ENCODE assay signal across 8 cellular contexts in genomic region chr1:212485895-212486590, GRCh38. TPM values are rescaled to one million over a fixed set of nuclear protein-coding genes. Genes with fewer than 3 reads are reported as not detected.
DNase-seq lines count a peak whose midpoint lies in the region; TF ChIP-seq lines count a peak whose summit lies in the region.

No MANE protein-coding gene starts in this region.

- TF ChIP-seq POLR2A in Peyer's patch (IDR thresholded peaks at IDR 0.05), result no peak

- H3K27me3 Mint-ChIP-seq in Calu3 (ENCODE audit: unreplicated experiment) (no peaks in the 10 kb centered on the region), osteocyte (ENCODE audit: unreplicated experiment) (no peaks in the 10 kb centered on the region)

- intact Hi-C loops in Calu3 (cut with micrococcal nuclease; ENCODE audit: unreplicated experiment), result loop anchor here (1.0 to 2.0 kb wide), 2 partner anchors 111 to 123 kb away; no protein-coding TSS in a partner anchor

- in situ Hi-C loops in GM13976 (cut with MboI; ENCODE audit: low sequenced_read_pairs, unreplicated experiment), result loop anchor here (10.0 kb wide), 1 partner anchor 289 kb away; no protein-coding TSS in a partner anchor

- H3K36me3 ChIP-seq in Peyer's patch, result no peaks in the 10 kb centered on the region

- H3K27ac Mint-ChIP-seq in Calu3 (ENCODE audit: unreplicated experiment) (peak overlapping the region; percentile 94), osteocyte (ENCODE audit: unreplicated experiment) (peak overlapping the region; percentile 80)

- H3K9me3 Mint-ChIP-seq in Calu3 (ENCODE audit: low read depth, unreplicated experiment), result no peaks in the 10 kb centered on the region
- no peaks in the 10 kb centered on the region for H3K9me3 Mint-ChIP-seq in osteocyte (ENCODE audit: unreplicated experiment)

- BruUV-seq in Calu3 (replicated peaks; lab: Mats Ljungman, UMichigan), result no TSS peak

- peak overlapping the region in 1 of 4 donors; percentile 36 for H3K27ac ChIP-seq in Peyer's patch

- H3K4me1 ChIP-seq in Peyer's patch, result peaks cover 0 to 33% (median 2%) of the 10 kb centered on the region in 4 donors

- no peaks in the 10 kb centered on the region for H3K9me3 ChIP-seq in Peyer's patch

- CTCF ChIA-PET in Calu3 (lab: Charles Lee), result interaction anchor here (0.8 to 1.2 kb wide), 4 partner anchors 12 to 451 kb away, joined by 3 to 4 read pairs (median 4); partner anchors contain the start of genes ATF3, DTL and INTS7

- H3K4me3 Mint-ChIP-seq in Calu3 (ENCODE audit: low read depth, unreplicated experiment), result peak overlapping the region; percentile 10
- no peak overlapping the region for H3K4me3 Mint-ChIP-seq in osteocyte (ENCODE audit: unreplicated experiment)

- H3K36me3 Mint-ChIP-seq in Calu3 (ENCODE audit: insufficient read depth, unreplicated experiment) (peaks cover 47% of the 10 kb centered on the region), osteocyte (ENCODE audit: unreplicated experiment) (no peaks in the 10 kb centered on the region)

- H3K4me1 Mint-ChIP-seq in Calu3 (ENCODE audit: low read depth, unreplicated experiment) (peaks cover 68% of the 10 kb centered on the region), osteocyte (ENCODE audit: unreplicated experiment) (peaks cover 60% of the 10 kb centered on the region)

- H3K4me3 ChIP-seq in Peyer's patch (no peak overlapping the region), epithelial cell of proximal tubule (ENCODE audit: low read depth, low read length) (no peak overlapping the region)

- TF ChIP-seq CTCF in Calu3 (IDR thresholded peaks at IDR 0.05; ENCODE audit: unreplicated experiment), result no peak
- TF ChIP-seq CTCF in Peyer's patch (IDR thresholded peaks at IDR 0.05), result no peak
- TF ChIP-seq CTCF in epithelial cell of proximal tubule (conservative IDR thresholded peaks at IDR 0.05; ENCODE audit: low read depth, low read length), result no peak
- TF ChIP-seq CTCF in osteocyte (IDR thresholded peaks at IDR 0.05), result no peak
- TF ChIP-seq CTCF in GM13976 (IDR thresholded peaks at IDR 0.05; ENCODE audit: borderline replicate concordance, control extremely low read depth, extremely low read depth, insufficient read depth, missing control alignments), result no peak

- DNase-seq in Calu3, result peak; percentile 94
- peak; percentile 95 for DNase-seq in HK-2 (ENCODE audit: unreplicated experiment)
- DNase-seq in Peyer's patch, result peak; percentile 18 to 86 (median 79)
- DNase-seq in epithelial cell of proximal tubule (ENCODE audit: low read depth), result peak; percentile 96
- DNase-seq in osteocyte (ENCODE audit: extremely low spot score, unreplicated experiment), result peak; percentile 89
- no peak for DNase-seq in GM13976 (ENCODE audit: low spot score)
- no peak for DNase-seq in putamen (ENCODE audit: low spot score)
- no peak for DNase-seq in stimulated activated CD8-positive, alpha-beta memory T cell treated with anti-CD3 and anti-CD28 coated beads, Interleukin-4, amount 100 ng/mL, for 48 hours

- H3K27me3 ChIP-seq in Peyer's patch, result no peaks in the 10 kb centered on the region

RNA-seq across cellular contexts. Expression of gene NENF, which starts 53.3 kb away (rescaled TPM):
- total RNA-seq in Calu3 (2022) (45.1 and 45.3 TPM in 2 replicates), Peyer's patch (10 to 100 TPM; 28.2 to 61.9 (median 34.2) TPM), epithelial cell of proximal tubule (78.7 and 115 TPM in 2 replicates), osteocyte (55.9 and 57.8 TPM in 2 replicates)

Comparison
In these comparisons a context has a peak if more than half of its experiments do, and no peak if none do; other contexts are left out.
1. DNase-seq: peak in Calu3 (single experiment), HK-2 (single experiment), Peyer's patch (3 of 3), epithelial cell of proximal tubule (single experiment) and osteocyte (single experiment); none in GM13976 (single experiment), putamen (single experiment) and stimulated activated CD8-positive, alpha-beta memory T cell treated with anti-CD3 and anti-CD28 coated beads, Interleukin-4, amount 100 ng/mL, for 48 hours (single experiment).